ENCODE assay signal across 1 cellular context in the genomic region with DNA sequence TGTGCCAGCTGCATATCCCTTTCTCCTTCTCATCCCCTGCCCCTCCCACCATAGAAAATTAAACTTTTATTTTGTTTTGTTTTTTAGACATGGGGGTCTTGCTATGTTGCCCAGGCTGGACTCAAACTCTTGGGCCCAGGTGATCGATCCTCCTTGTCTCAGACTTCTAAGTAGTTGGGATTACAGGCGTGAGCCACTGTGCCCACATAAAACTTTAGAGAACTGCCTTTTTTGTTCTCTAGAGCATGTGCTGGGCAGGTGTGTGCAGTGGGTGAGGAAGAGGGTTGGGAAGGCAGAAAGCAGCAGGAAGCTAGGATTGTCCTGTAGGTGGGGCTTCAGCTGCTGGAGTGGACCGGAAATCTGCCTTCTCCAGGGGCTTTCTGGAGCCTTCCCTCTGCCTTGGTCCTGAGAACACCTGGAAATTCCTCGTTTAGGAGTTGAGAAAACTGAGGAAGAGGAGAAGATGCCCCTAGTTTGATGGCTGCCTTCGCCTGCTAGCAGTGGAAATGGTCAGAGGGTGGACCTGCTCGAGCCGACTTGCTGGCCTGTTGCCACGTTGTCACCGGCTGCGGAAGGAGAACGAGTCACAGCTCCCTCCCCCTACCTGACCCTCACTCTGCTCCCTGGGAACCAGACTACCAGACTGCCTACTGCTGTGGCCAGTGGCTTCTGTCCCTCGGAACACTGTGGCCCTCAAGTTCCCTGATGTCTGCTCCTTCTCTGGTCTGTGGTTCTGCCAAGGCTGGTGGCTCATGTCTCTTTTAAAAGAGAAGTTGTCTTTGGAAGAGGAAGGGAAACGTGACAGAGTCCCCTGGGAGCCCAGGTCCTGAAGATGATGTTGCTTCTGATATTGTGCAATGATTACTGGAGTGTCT.
TF ChIP-seq lines count a peak whose summit lies in the region.

No MANE protein-coding gene starts in this region.

TF ChIP-seq in GM12878, 131 proteins besides CTCF, POLR2A, EP300 and RAD21 (continued from another document):
- peak; percentile 56 for TF ChIP-seq MEF2B (IDR thresholded peaks at IDR 0.05; ENCODE audit: partially characterized antibody, poor library complexity, severe bottlenecking)
TF ChIP-seq in GM12878: peak in this region for 2.
